In genomic region chr5:169650701-169651331, GRCh38 we compare ENCODE assay signal across 8 cellular contexts. TPM values are rescaled to one million over a fixed set of nuclear protein-coding genes. Genes with fewer than 3 reads are reported as not detected.
DNase-seq lines count a peak whose midpoint lies in the region; ATAC-seq, FAIRE-seq and TF ChIP-seq lines count a peak whose summit lies in the region.

No MANE protein-coding gene starts in this region.

- no peaks in the 10 kb centered on the region for H3K9me1 ChIP-seq in endothelial cell of umbilical vein (replicated peaks; ENCODE audit: control insufficient read depth, extremely low read depth, insufficient read depth, low read length)

- H3K27ac ChIP-seq in endothelial cell of umbilical vein (ENCODE audit: insufficient read depth, low read depth, low read length) (peak overlapping the region; percentile 37), ovary (no peak overlapping the region)

- TF ChIP-seq CTCF in endothelial cell of umbilical vein (IDR thresholded peaks at IDR 0.05; ENCODE audit: extremely low read depth in 1 of 2, insufficient read depth in 1 of 2, low read depth in 1 of 2, low read length in 2 of 2), result no peak
- no peak for TF ChIP-seq CTCF in ovary (IDR thresholded peaks at IDR 0.05)

- TF ChIP-seq POLR2A in endothelial cell of umbilical vein (IDR thresholded peaks at IDR 0.05; ENCODE audit: low read depth, low read length) (no peak), ovary (IDR thresholded peaks at IDR 0.05) (no peak)

- no peak overlapping the region for H3K9ac ChIP-seq in endothelial cell of umbilical vein (replicated peaks; ENCODE audit: extremely low read depth, insufficient read depth, low read length)

- ATAC-seq in GM18498 (IDR thresholded peaks at IDR 0.05; ENCODE audit: unreplicated experiment) (peak; percentile 57), GM21786 (IDR thresholded peaks at IDR 0.05; ENCODE audit: unreplicated experiment) (peak; percentile 52)

- no peaks in the 10 kb centered on the region for H3K9me3 ChIP-seq in endothelial cell of umbilical vein (replicated peaks; ENCODE audit: control insufficient read depth, insufficient read depth, low read length)
- H3K9me3 ChIP-seq in ovary, result no peaks in the 10 kb centered on the region

- H2AFZ ChIP-seq in endothelial cell of umbilical vein (ENCODE audit: low read depth, low read length), result peak overlapping the region; percentile 35

- dilution Hi-C loops in endothelial cell of umbilical vein (cut with MboI; ENCODE audit: extremely low pct_ligation_motif_present, low sequenced_read_pairs), result no loop called here

- BruUV-seq in endothelial cell of umbilical vein (replicated peaks; lab: Mats Ljungman, UMichigan), result no TSS peak

- no peaks in the 10 kb centered on the region for H4K20me1 ChIP-seq in endothelial cell of umbilical vein (replicated peaks; ENCODE audit: control insufficient read depth, extremely low read depth, insufficient read depth, low read length)

- intact Hi-C loops in endothelial cell of umbilical vein (cut with micrococcal nuclease) (no loop called here), ovary (cut with DNase I) (no loop called here)

- FAIRE-seq in endothelial cell of umbilical vein (lab: Jason Lieb, UNC), result peak; percentile 87

- POLR2A ChIA-PET in endothelial cell of umbilical vein (lab: Charles Lee), result no interaction called here

- no peaks in the 10 kb centered on the region for H3K36me3 ChIP-seq in endothelial cell of umbilical vein (ENCODE audit: control insufficient read depth in 2 of 2, extremely low read depth in 1 of 2, insufficient read depth in 2 of 2, low read length in 2 of 2)
- H3K36me3 ChIP-seq in ovary, result no peaks in the 10 kb centered on the region

- DNase-seq in M059J (ENCODE audit: low read depth) (peak; percentile 92), endothelial cell of umbilical vein (ENCODE audit: low read depth, low spot score) (peak; percentile 65), hypothalamus (lab: John Stamatoyannopoulos, UW) (no peak), NCI-H2227 (lab: John Stamatoyannopoulos, UW; ENCODE audit: unreplicated experiment) (no peak), SW480 (ENCODE audit: low spot score) (no peak), ovary (no peak)

- 66 to 75% (median 68%) methylated on average over 5 of the region's 5 CpGs for WGBS in ovary, 3 donors

- H3K4me1 ChIP-seq in endothelial cell of umbilical vein (ENCODE audit: control insufficient read depth, extremely low read depth, insufficient read depth, low read length), result peaks cover 13% of the 10 kb centered on the region
- H3K4me1 ChIP-seq in ovary (ENCODE audit: insufficient read depth), result peaks cover 1% of the 10 kb centered on the region

- no peak overlapping the region for H3K4me3 ChIP-seq in endothelial cell of umbilical vein (replicated peaks in 1 of 3; ENCODE audit: insufficient read depth in 1 of 3, low read depth in 1 of 3, low read length in 3 of 3)
- no peak overlapping the region for H3K4me3 ChIP-seq in ovary

- peak overlapping the region; percentile 12 for H3K4me2 ChIP-seq in endothelial cell of umbilical vein (ENCODE audit: insufficient read depth, low read length)

- no peaks in the 10 kb centered on the region for H3K79me2 ChIP-seq in endothelial cell of umbilical vein (ENCODE audit: control insufficient read depth, insufficient read depth, low read length)

- TF ChIP-seq EP300 in ovary (IDR thresholded peaks at IDR 0.05), result no peak

- H3K27me3 ChIP-seq in endothelial cell of umbilical vein (ENCODE audit: control insufficient read depth in 2 of 2, insufficient read depth in 2 of 2, low read length in 2 of 2) (no peaks in the 10 kb centered on the region), ovary (no peaks in the 10 kb centered on the region)

- CTCF ChIA-PET in endothelial cell of umbilical vein (lab: Charles Lee), result no interaction called here

TF ChIP-seq in endothelial cell of umbilical vein, 7 proteins besides CTCF, POLR2A, EP300 and RAD21:
- TF ChIP-seq FOS (IDR thresholded peaks at IDR 0.05; ENCODE audit: borderline replicate concordance, insufficient read depth, low read length), result peak; percentile 72
- peak; percentile 94 for TF ChIP-seq GATA2 (IDR thresholded peaks at IDR 0.05; ENCODE audit: insufficient read depth, insufficient read length, low read depth, low read length)
- TF ChIP-seq MYC (IDR thresholded peaks at IDR 0.05; ENCODE audit: low read depth, low read length), result no peak
- TF ChIP-seq JUN (IDR thresholded peaks at IDR 0.05; ENCODE audit: borderline replicate concordance, insufficient read depth, insufficient read length, low read depth), result peak; percentile 32
- TF ChIP-seq MAX (IDR thresholded peaks at IDR 0.05; ENCODE audit: insufficient read depth, insufficient read length), result no peak
- TF ChIP-seq POLR2AphosphoS5 (IDR thresholded peaks at IDR 0.05; ENCODE audit: insufficient read depth, low read depth, low read length), result peak; percentile 59
- TF ChIP-seq EZH2 (IDR thresholded peaks at IDR 0.05; ENCODE audit: borderline replicate concordance, low read depth, low read length, severe bottlenecking), result no peak
TF ChIP-seq in endothelial cell of umbilical vein: peak in this region for 4.

RNA-seq across cellular contexts. Expression of gene DOCK2, which starts 13.7 kb away (rescaled TPM):
- 45.9 and 47.7 TPM in 2 replicates for total RNA-seq in M059J (2014; rRNA removed; shearing (Covaris generic))
- total RNA-seq in endothelial cell of umbilical vein, result 0.62 and 4.8 TPM in 2 replicates
- polyA plus RNA-seq in endothelial cell of umbilical vein, result 0.37 and 0.62 TPM in 2 replicates
- polyA plus RNA-seq in endothelial cell of umbilical vein (2011; cell fraction: cytosol; rRNA removed), result 0.61 and 0.63 TPM in 2 replicates
- polyA plus RNA-seq in endothelial cell of umbilical vein (2011; cell fraction: nucleus; rRNA removed), result 1.1 and 2.2 TPM in 2 replicates
- polyA plus RNA-seq in endothelial cell of umbilical vein (2012), result 0.86 and 1.5 TPM in 2 replicates
- 1.00 and 2.7 TPM in 2 replicates for polyA minus RNA-seq in endothelial cell of umbilical vein
- not detected for polyA minus RNA-seq in endothelial cell of umbilical vein (2011; cell fraction: cytosol; rRNA and poly(A)+ RNA removed)
- 2.3 and 4.5 TPM in 2 replicates for polyA minus RNA-seq in endothelial cell of umbilical vein (2011; cell fraction: nucleus; rRNA and poly(A)+ RNA removed)
- total RNA-seq in ovary, result 10 to 100 TPM in 1 of 7 donors, 1 to 10 TPM in 6; 4.2 to 10.2 (median 5.4) TPM
- polyA plus RNA-seq in ovary, result 1 to 10 TPM; 1.3 to 8.1 TPM

Comparison
In these comparisons a context has a peak if more than half of its experiments do, and no peak if none do; other contexts are left out.
1. DNase-seq: peak in M059J (single experiment) and endothelial cell of umbilical vein (single experiment); none in hypothalamus (0 of 51), NCI-H2227 (single experiment), SW480 (single experiment) and ovary (0 of 5).